Comparison of ENCODE assay signal across 10 cellular contexts in the genomic region with DNA sequence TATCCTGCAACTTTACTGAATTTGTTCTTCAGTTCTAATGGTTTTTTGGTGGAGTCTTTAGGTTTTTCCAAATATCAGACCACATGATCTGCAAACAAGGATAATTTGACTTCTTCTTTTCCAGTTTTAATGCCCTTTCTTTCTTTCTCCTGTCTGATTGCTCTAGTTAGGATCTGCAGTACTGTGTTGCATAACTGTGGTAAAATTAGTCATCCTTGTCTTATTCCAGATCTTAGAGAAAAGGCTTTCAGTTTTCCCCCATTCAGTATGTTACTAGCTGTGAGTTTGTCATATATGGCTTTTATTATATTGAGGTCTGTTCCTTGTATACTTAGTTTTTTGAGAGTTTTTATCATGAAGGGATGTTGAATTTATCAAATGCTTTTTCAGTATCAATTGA. TPM values are rescaled to one million over a fixed set of nuclear protein-coding genes. Genes with fewer than 3 reads are reported as not detected.
DNase-seq lines count a peak whose midpoint lies in the region; ATAC-seq and TF ChIP-seq lines count a peak whose summit lies in the region.
"Had no signal": no experiment of that assay in that cellular context is flagged by ENCODE, and none has a peak within 500 bp of the region (broad histone marks: within the 10 kb centered on the region; RNA-seq: fewer than 3 reads in every experiment).

No MANE protein-coding gene starts in this region.

- H3K36me3 Mint-ChIP-seq in mesothelial cell of epicardium (peaks cover 2% of the 10 kb centered on the region), immature natural killer cell (no peaks in the 10 kb centered on the region)

- peaks cover 5% of the 10 kb centered on the region for H3K9me3 Mint-ChIP-seq in mesothelial cell of epicardium
- H3K9me3 Mint-ChIP-seq in immature natural killer cell: no peaks in the 10 kb centered on the region
- H3K9me3 Mint-ChIP-seq: dendritic cell treated with granulocyte-macrophage colony-stimulating factor and Interleukin-4, amounts not matched to agents 40 ng/mL and 50 ng/mL, for 4 days had no signal

- H3K27ac Mint-ChIP-seq in mesothelial cell of epicardium (peak overlapping the region; percentile 13), immature natural killer cell (peak overlapping the region in 2 of 6 donors; percentile 32 to 62)
- H3K27ac Mint-ChIP-seq: dendritic cell treated with granulocyte-macrophage colony-stimulating factor and Interleukin-4, amounts not matched to agents 40 ng/mL and 50 ng/mL, for 4 days had no signal

- no peaks in the 10 kb centered on the region for H3K9me3 ChIP-seq in Loucy (ENCODE audit: insufficient read depth, low read depth, low read length)
- H3K9me3 ChIP-seq: thyroid gland had no signal

- peak overlapping the region; percentile 42 for H3K4me2 ChIP-seq in Loucy (ENCODE audit: low read depth, low read length, poor library complexity, severe bottlenecking)

- peaks cover 78% of the 10 kb centered on the region for H3K79me2 ChIP-seq in Loucy (ENCODE audit: insufficient read depth, low read length)

- H4K20me1 ChIP-seq in Loucy (ENCODE audit: insufficient read depth, low read length, poor library complexity, severe bottlenecking): peaks cover 42% of the 10 kb centered on the region

- peaks cover 24% of the 10 kb centered on the region; the same call in 1 of the 2 replicates for H3K36me3 ChIP-seq in Loucy (ENCODE audit: insufficient read depth, low read length)

- DNase-seq in CD1c-positive myeloid dendritic cell (ENCODE audit: extremely low spot score) (peak; percentile 8), astrocyte of the hippocampus (ENCODE audit: low read depth, low spot score) (peak; percentile 56), mesothelial cell of epicardium (ENCODE audit: low spot score in 2 of 2, unreplicated experiment in 2 of 2) (no peak), NCI-H510A (lab: John Stamatoyannopoulos, UW) (no peak), immature natural killer cell (no peak)
- DNase-seq in activated CD4-positive, alpha-beta T cell treated with anti-CD3 and anti-CD28 coated beads for 48 hours: no peak
- DNase-seq: thyroid gland had no signal

- H3K4me1 Mint-ChIP-seq in mesothelial cell of epicardium: peaks cover 19% of the 10 kb centered on the region
- H3K4me1 Mint-ChIP-seq in immature natural killer cell: peaks cover 57 to 59% of the 10 kb centered on the region in 2 donors

- no peak overlapping the region for H2AFZ ChIP-seq in Loucy (ENCODE audit: low read length)

- no peak for ATAC-seq in GM21526 (IDR thresholded peaks at IDR 0.05; ENCODE audit: low FRiP score, unreplicated experiment)

- H3K27me3 Mint-ChIP-seq in mesothelial cell of epicardium (ENCODE audit: low read depth) (no peaks in the 10 kb centered on the region), immature natural killer cell (ENCODE audit: low read depth in 3 of 3) (peaks cover 0 to 3% (median 0%) of the 10 kb centered on the region in 3 donors)
- H3K27me3 Mint-ChIP-seq: dendritic cell treated with granulocyte-macrophage colony-stimulating factor and Interleukin-4, amounts not matched to agents 40 ng/mL and 50 ng/mL, for 4 days had no signal

- H3K27me3 ChIP-seq in Loucy (ENCODE audit: insufficient read depth, low read length, poor library complexity, severe bottlenecking): no peaks in the 10 kb centered on the region
- H3K27me3 ChIP-seq: thyroid gland had no signal

- H3F3A ChIP-seq in Loucy (ENCODE audit: low read depth): no peaks in the 10 kb centered on the region

- H3K4me1 ChIP-seq in Loucy (ENCODE audit: insufficient read depth, low read length, poor library complexity, severe bottlenecking): peaks cover 24% of the 10 kb centered on the region

- H3K4me3 Mint-ChIP-seq in mesothelial cell of epicardium (no peak overlapping the region), immature natural killer cell (peak overlapping the region in 1 of 5 donors; percentile 2)
- H3K4me3 Mint-ChIP-seq: dendritic cell treated with granulocyte-macrophage colony-stimulating factor and Interleukin-4, amounts not matched to agents 40 ng/mL and 50 ng/mL, for 4 days had no signal

- TF ChIP-seq CTCF in Loucy (conservative IDR thresholded peaks at IDR 0.05; ENCODE audit: low read length) (no peak), mesothelial cell of epicardium (IDR thresholded peaks at IDR 0.05; ENCODE audit: unreplicated experiment) (no peak)

- H3K9me2 ChIP-seq in Loucy (replicated peaks; ENCODE audit: low read depth, low read length): no peaks in the 10 kb centered on the region

- H3K9ac ChIP-seq in Loucy (ENCODE audit: low read depth, low read length, poor library complexity, severe bottlenecking): peak overlapping the region; percentile 17

- H3K4me3 ChIP-seq in Loucy (ENCODE audit: low read length, poor library complexity, severe bottlenecking): no peak overlapping the region
- H3K4me3 ChIP-seq: thyroid gland had no signal

RNA-seq across cellular contexts. Expression of gene MICA, which starts 4.3 kb away (rescaled TPM):
- total RNA-seq in mesothelial cell of epicardium: 14.1 to 16.1 TPM (median 15.5 TPM) in 3 replicates
- 1 to 10 TPM; 5.7 to 6.9 (median 6.4) TPM for polyA plus RNA-seq in immature natural killer cell

RNA-seq across cellular contexts. Expression of gene HLA-B, which starts 50.7 kb away (rescaled TPM):
- 43.9 to 47.7 TPM (median 46.6 TPM) in 3 replicates for total RNA-seq in mesothelial cell of epicardium
- over 10,000 TPM in 2 of 3 donors, 1,000 to 10,000 TPM in 1; 9,643 to 11,927 (median 10,594) TPM for polyA plus RNA-seq in immature natural killer cell

Comparison
In these comparisons a context has a peak if more than half of its experiments do, and no peak if none do; other contexts are left out.
1. DNase-seq: peak in CD1c-positive myeloid dendritic cell (single experiment) and astrocyte of the hippocampus (single experiment); none in mesothelial cell of epicardium (0 of 2), NCI-H510A (single experiment), activated CD4-positive, alpha-beta T cell treated with anti-CD3 and anti-CD28 coated beads for 48 hours (single experiment) and immature natural killer cell (0 of 3).